In genomic region chr7:139850906-139851305, GRCh38 we compare ENCODE assay signal across 26 cellular contexts. TPM values are rescaled to one million over a fixed set of nuclear protein-coding genes. Genes with fewer than 3 reads are reported as not detected.
DNase-seq lines count a peak whose midpoint lies in the region; ATAC-seq, FAIRE-seq and TF ChIP-seq lines count a peak whose summit lies in the region.
"Had no signal": no experiment of that assay in that cellular context is flagged by ENCODE, and none has a peak within 500 bp of the region (broad histone marks: within the 10 kb centered on the region; RNA-seq: fewer than 3 reads in every experiment).

No MANE protein-coding gene starts in this region.

- H3K4me1 ChIP-seq in HepG2 (ENCODE audit: insufficient read depth, low read length) (peaks cover 63% of the 10 kb centered on the region), right lobe of liver (peaks cover 0 to 3% (median 0%) of the 10 kb centered on the region in 4 donors), esophagus muscularis mucosa (peaks cover 5 to 36% (median 18%) of the 10 kb centered on the region in 4 donors)
- H3K4me1 ChIP-seq: BE2C had no signal

- H3K4me1 Mint-ChIP-seq in natural killer cell: peaks cover 58 to 70% of the 10 kb centered on the region in 2 donors

- peaks cover 7% of the 10 kb centered on the region for H3K36me3 Mint-ChIP-seq in natural killer cell
- H3K36me3 Mint-ChIP-seq: CD8-positive, alpha-beta memory T cell had no signal

- no peaks in the 10 kb centered on the region for H3K27me3 Mint-ChIP-seq in natural killer cell (ENCODE audit: low read depth in 2 of 2)

- DNase-seq in HepG2 (ENCODE audit: low spot score): no peak
- DNase-seq in right lobe of liver: no peak
- peak; percentile 31 for DNase-seq in esophagus muscularis mucosa (ENCODE audit: extremely low spot score)
- no peak for DNase-seq in natural killer cell
- no peak for DNase-seq in NCI-H2227 (lab: John Stamatoyannopoulos, UW; ENCODE audit: unreplicated experiment)
- no peak for DNase-seq in cortex of kidney (lab: John Stamatoyannopoulos, UW)
- DNase-seq: 8988T; ACHN; BE2C; CD8-positive, alpha-beta memory T cell; DMS 273 treated with DMSO at 0.1 percent for 48 hours; DMS79; EL; GF-D8; H9; KBM-7; MG63; NCI-H2029; NCI-H526 treated with DMSO at 0.1 percent for 48 hours; SHP77 had no signal

- TF ChIP-seq RAD21 in HepG2 (CRISPR knock-in tag; IDR thresholded peaks at IDR 0.05): no peak

- ATAC-seq in HepG2 (no peak), right lobe of liver (no peak), natural killer cell (no peak), HG03521 (IDR thresholded peaks at IDR 0.05; ENCODE audit: unreplicated experiment) (no peak)
- ATAC-seq: GM23338 had no signal

- H3K36me3 ChIP-seq in HepG2 (replicated peaks in 1 of 2; ENCODE audit: control insufficient read depth in 1 of 2, insufficient read depth in 2 of 2, low read length in 2 of 2) (no peaks in the 10 kb centered on the region), right lobe of liver (no peaks in the 10 kb centered on the region), esophagus muscularis mucosa (no peaks in the 10 kb centered on the region)
- H3K36me3 ChIP-seq: BE2C, MG63 had no signal

- peaks cover 6% of the 10 kb centered on the region for H3K9me3 ChIP-seq in HepG2 (ENCODE audit: low read length)
- no peaks in the 10 kb centered on the region for H3K9me3 ChIP-seq in right lobe of liver
- H3K9me3 ChIP-seq in esophagus muscularis mucosa: no peaks in the 10 kb centered on the region
- H3K9me3 ChIP-seq: BE2C, MG63 had no signal

- peaks cover 4 to 5% of the 10 kb centered on the region in 2 donors for H3K9me3 Mint-ChIP-seq in natural killer cell
- H3K9me3 Mint-ChIP-seq: CD8-positive, alpha-beta memory T cell; H9 had no signal

- FAIRE-seq in HepG2 (lab: Jason Lieb, UNC): no peak
- FAIRE-seq: GM12891 had no signal

- no peak overlapping the region for H3K9ac ChIP-seq in HepG2 (ENCODE audit: insufficient read depth, low read depth, low read length)

- no peak overlapping the region for H3K4me3 ChIP-seq in HepG2 (replicated peaks in 1 of 3; ENCODE audit: insufficient read depth in 1 of 3, low read depth in 2 of 3, low read length in 3 of 3)
- no peak overlapping the region for H3K4me3 ChIP-seq in right lobe of liver
- no peak overlapping the region for H3K4me3 ChIP-seq in esophagus muscularis mucosa
- H3K4me3 ChIP-seq: GM23338, MG63 had no signal

- H3K27ac ChIP-seq in HepG2 (ENCODE audit: extremely low read length, insufficient read depth, low read length) (no peak overlapping the region), right lobe of liver (no peak overlapping the region), esophagus muscularis mucosa (replicated peaks in 1 of 4) (no peak overlapping the region)
- H3K27ac ChIP-seq: HL-60, RWPE1 had no signal

- TF ChIP-seq CTCF in HepG2 (CRISPR knock-in tag; IDR thresholded peaks at IDR 0.05) (no peak), right lobe of liver (IDR thresholded peaks at IDR 0.05) (no peak), esophagus muscularis mucosa (IDR thresholded peaks at IDR 0.05) (no peak), natural killer cell (IDR thresholded peaks at IDR 0.05) (no peak)

- peak overlapping the region; percentile 6 to 34 for H3K27ac Mint-ChIP-seq in natural killer cell
- H3K27ac Mint-ChIP-seq: GM23338, H9 had no signal

- no peaks in the 10 kb centered on the region for H3K27me3 ChIP-seq in HepG2 (ENCODE audit: control insufficient read depth in 1 of 2, insufficient read depth in 2 of 2, low read length in 2 of 2)
- H3K27me3 ChIP-seq in right lobe of liver: no peaks in the 10 kb centered on the region
- H3K27me3 ChIP-seq in esophagus muscularis mucosa: no peaks in the 10 kb centered on the region
- H3K27me3 ChIP-seq: BE2C, MG63 had no signal

- no peaks in the 10 kb centered on the region for H4K20me1 ChIP-seq in HepG2 (ENCODE audit: insufficient read depth, low read length)

- TF ChIP-seq EP300 in HepG2 (IDR thresholded peaks at IDR 0.05; ENCODE audit: low read depth in 2 of 2, low read length in 2 of 2) (no peak), HepG2 (CRISPR knock-in tag; IDR thresholded peaks at IDR 0.05; ENCODE audit: borderline replicate concordance) (no peak), esophagus muscularis mucosa (IDR thresholded peaks at IDR 0.05) (no peak)

- intact Hi-C loops in HepG2 (cut with micrococcal nuclease; ENCODE audit: unreplicated experiment): no loop called here
- intact Hi-C loops in right lobe of liver (cut with DNase I): no loop called here
- intact Hi-C loops in esophagus muscularis mucosa (cut with DNase I): no loop called here
- intact Hi-C loops in natural killer cell (cut with micrococcal nuclease): no loop called here

- no peak overlapping the region for H2AFZ ChIP-seq in HepG2 (ENCODE audit: low read length)
- H2AFZ ChIP-seq: GM23338 had no signal

- TF ChIP-seq POLR2A in HepG2 (IDR thresholded peaks at IDR 0.05; ENCODE audit: insufficient read depth in 1 of 2, low read depth in 2 of 2, low read length in 2 of 2): no peak
- no peak for TF ChIP-seq POLR2A in right lobe of liver (IDR thresholded peaks at IDR 0.05)
- TF ChIP-seq POLR2A in esophagus muscularis mucosa (IDR thresholded peaks at IDR 0.05; ENCODE audit: low read depth): no peak

- no peak overlapping the region for H3K4me2 ChIP-seq in HepG2 (ENCODE audit: low read depth, low read length)
- H3K4me2 ChIP-seq: GM23338 had no signal

- H3K4me3 Mint-ChIP-seq in natural killer cell: no peak overlapping the region
- H3K4me3 Mint-ChIP-seq: CD14-positive monocyte; CD8-positive, alpha-beta memory T cell; GM23338; H9 had no signal

- no TSS peak for BruUV-seq in HepG2 (replicated peaks; lab: Mats Ljungman, UMichigan)

- CTCF ChIA-PET in HepG2 (lab: Yijun Ruan, JAX; ENCODE audit: low intra/inter-chr PET ratio, low total read pairs): no interaction called here

- no peaks in the 10 kb centered on the region for H3K79me2 ChIP-seq in HepG2 (ENCODE audit: insufficient read depth, low read length)

- 52% methylated on average over 3 of the region's 3 CpGs for WGBS in HepG2 (ENCODE audit: low lambda C conversion rate)
- whole genome bisulfite sequencing in right lobe of liver (ENCODE audit: insufficient coverage, low coverage, low lambda C conversion rate, missing lambda C conversion rate): 64% methylated on average over 3 of the region's 3 CpGs
- 87% methylated on average over 3 of the region's 3 CpGs for WGBS in esophagus muscularis mucosa

- POLR2A ChIA-PET in HepG2 (lab: Yijun Ruan, JAX): no interaction called here

- in situ Hi-C loops in HepG2 (cut with HindIII; ENCODE audit: extremely low pct_ligation_motif_present, low pct_unique_long_range_greater_than_20kb): no loop called here

TF ChIP-seq in HepG2, 621 proteins besides CTCF, POLR2A, EP300 and RAD21:
- TF ChIP-seq ZNF776 (CRISPR knock-in tag; IDR thresholded peaks at IDR 0.05) (no peak), CEBPB (IDR thresholded peaks at IDR 0.05; ENCODE audit: borderline replicate concordance, low read depth, low read length) (0 out of 2 replicates have a peak, but pooled peaks have one; percentile 2)

RNA-seq across cellular contexts. Expression of gene TBXAS1, which starts 21.8 kb away (rescaled TPM):
- 4.0 and 6.1 TPM in 2 replicates for total RNA-seq in HepG2 (2016; rRNA removed; fragmentation: Illumina TruSeq; extraction: Trizol)
- total RNA-seq in HepG2 (2016; cell fraction: cytosol; rRNA removed; fragmentation: Illumina TruSeq; extraction: Trizol; ENCODE audit: low read depth): 6.2 and 7.7 TPM in 2 replicates
- total RNA-seq in HepG2 (2016; cell fraction: insoluble cytoplasmic fraction; rRNA removed; fragmentation: Illumina TruSeq; extraction: Trizol): 4.0 and 4.2 TPM in 2 replicates
- total RNA-seq in HepG2 (2016; cell fraction: membrane; rRNA removed; fragmentation: Illumina TruSeq; extraction: Trizol): 6.2 and 7.7 TPM in 2 replicates
- total RNA-seq in HepG2 (2016; cell fraction: nucleus; rRNA removed; fragmentation: Illumina TruSeq; extraction: Trizol): 5.0 and 7.0 TPM in 2 replicates
- 4.9 and 6.6 TPM in 2 replicates for polyA plus RNA-seq in HepG2 (2011; rRNA removed)
- 4.4 and 4.6 TPM in 2 replicates for polyA plus RNA-seq in HepG2 (2011; cell fraction: cytosol; rRNA removed)
- polyA plus RNA-seq in HepG2 (2011; cell fraction: nucleus; rRNA removed): 5.3 and 6.9 TPM in 2 replicates
- polyA plus RNA-seq in HepG2 (2012): 2.7 and 3.4 TPM in 2 replicates
- 5.8 and 8.1 TPM in 2 replicates for polyA plus RNA-seq in HepG2 (2016; cell fraction: cytosol; fragmentation: Illumina TruSeq; extraction: Trizol; ENCODE audit: low read depth)
- polyA plus RNA-seq in HepG2 (2016; cell fraction: insoluble cytoplasmic fraction; fragmentation: Illumina TruSeq; extraction: Trizol; ENCODE audit: low read depth): 3.9 and 4.1 TPM in 2 replicates
- 5.9 and 6.2 TPM in 2 replicates for polyA plus RNA-seq in HepG2 (2016; cell fraction: membrane; fragmentation: Illumina TruSeq; extraction: Trizol; ENCODE audit: low read depth)
- polyA plus RNA-seq in HepG2 (2016; cell fraction: nucleus; fragmentation: Illumina TruSeq; extraction: Trizol; ENCODE audit: insufficient read depth, low read depth): 3.4 and 12.1 TPM in 2 replicates
- polyA minus RNA-seq in HepG2 (2011; rRNA and poly(A)+ RNA removed; ENCODE audit: low replicate concordance): 0.23 and 7.4 TPM in 2 replicates
- 1.5 and 3.0 TPM in 2 replicates for polyA minus RNA-seq in HepG2 (2011; cell fraction: cytosol; rRNA and poly(A)+ RNA removed)
- 6.3 and 9.0 TPM in 2 replicates for polyA minus RNA-seq in HepG2 (2011; cell fraction: nucleus; rRNA and poly(A)+ RNA removed)
- 10 to 100 TPM in 4 of 6 experiments, 1 to 10 TPM in 2; 7.6 to 15.6 (median 12.2) TPM for total RNA-seq in right lobe of liver
- 10 to 100 TPM in 3 of 4 donors, 1 to 10 TPM in 1; 9.8 to 31.3 (median 13.5) TPM for total RNA-seq in esophagus muscularis mucosa
- total RNA-seq in natural killer cell: 100 to 1,000 TPM in 1 of 3 donors, 10 to 100 TPM in 2; 72.7 to 110 (median 88.7) TPM
- total RNA-seq: GM23338 had no signal
